In genomic region chr1:147771216-147772125, GRCh38 we compare ENCODE assay signal across 12 cellular contexts. TPM values are rescaled to one million over a fixed set of nuclear protein-coding genes. Genes with fewer than 3 reads are reported as not detected.
DNase-seq lines count a peak whose midpoint lies in the region; TF ChIP-seq lines count a peak whose summit lies in the region.
"Had no signal": no experiment of that assay in that cellular context is flagged by ENCODE, and none has a peak within 500 bp of the region (broad histone marks: within the 10 kb centered on the region; RNA-seq: fewer than 3 reads in every experiment).

No MANE protein-coding gene starts in this region.

- DNase-seq in Ammon's horn (ENCODE audit: low spot score) (peak; percentile 8), HT1080 (ENCODE audit: low read depth) (peak; percentile 19), endothelial cell (ENCODE audit: low spot score) (no peak), medulla oblongata (ENCODE audit: extremely low spot score) (peak; percentile 61), mucosa of gallbladder (ENCODE audit: low spot score) (no peak), T-helper 1 cell (no peak), neural progenitor cell (ENCODE audit: low spot score) (no peak)
- no peak for DNase-seq in activated CD4-positive, CD25-positive, alpha-beta regulatory T cell (lab: John Stamatoyannopoulos, UW)
- DNase-seq: activated CD4-positive, alpha-beta T cell treated with anti-CD3 and anti-CD28 coated beads for 4 hours; foreskin melanocyte; NCI-H1092 treated with DMSO at 0.1 percent for 48 hours had no signal

- H3K9ac ChIP-seq in neural progenitor cell: no peak overlapping the region

- H3K36me3 Mint-ChIP-seq in endothelial cell (ENCODE audit: low read depth, unreplicated experiment): peaks cover 24% of the 10 kb centered on the region
- H3K36me3 Mint-ChIP-seq in neural progenitor cell: no peaks in the 10 kb centered on the region

- no peaks in the 10 kb centered on the region for H3K27me3 ChIP-seq in neural progenitor cell
- H3K27me3 ChIP-seq: tibial nerve had no signal

- no peaks in the 10 kb centered on the region for H3K9me3 ChIP-seq in neural progenitor cell (ENCODE audit: low read depth)
- H3K9me3 ChIP-seq: tibial nerve had no signal

- H3K27ac ChIP-seq in neural progenitor cell: no peak overlapping the region

- H3K27ac Mint-ChIP-seq in endothelial cell (ENCODE audit: unreplicated experiment) (no peak overlapping the region), neural progenitor cell (no peak overlapping the region)

- H2AFZ ChIP-seq in neural progenitor cell (replicated peaks): no peak overlapping the region

- H3K9me3 Mint-ChIP-seq in endothelial cell (ENCODE audit: unreplicated experiment): no peaks in the 10 kb centered on the region
- no peaks in the 10 kb centered on the region for H3K9me3 Mint-ChIP-seq in neural progenitor cell

- H4K20me1 ChIP-seq in neural progenitor cell (ENCODE audit: low read depth): no peaks in the 10 kb centered on the region

- H3K36me3 ChIP-seq in neural progenitor cell: no peaks in the 10 kb centered on the region
- H3K36me3 ChIP-seq: tibial nerve had no signal

- H3K4me3 ChIP-seq in neural progenitor cell: no peak overlapping the region

- H3K4me1 ChIP-seq in neural progenitor cell: peaks cover 12% of the 10 kb centered on the region

- TF ChIP-seq CTCF in endothelial cell (IDR thresholded peaks at IDR 0.05; ENCODE audit: unreplicated experiment): no peak
- TF ChIP-seq CTCF in neural progenitor cell (IDR thresholded peaks at IDR 0.05): no peak

- no peaks in the 10 kb centered on the region for H3F3A ChIP-seq in neural progenitor cell (ENCODE audit: low read depth)

- H3K4me2 ChIP-seq in neural progenitor cell: no peak overlapping the region

- peaks cover 4% of the 10 kb centered on the region for H3K27me3 Mint-ChIP-seq in endothelial cell (ENCODE audit: unreplicated experiment)
- H3K27me3 Mint-ChIP-seq in neural progenitor cell (ENCODE audit: insufficient read depth, low read depth): peaks cover 4% of the 10 kb centered on the region

- H3K4me3 Mint-ChIP-seq in endothelial cell (ENCODE audit: unreplicated experiment) (peak overlapping the region; percentile 89), neural progenitor cell (no peak overlapping the region)

- H3K79me2 ChIP-seq in neural progenitor cell (ENCODE audit: low read depth): no peaks in the 10 kb centered on the region

- H3K4me1 Mint-ChIP-seq in endothelial cell (ENCODE audit: unreplicated experiment) (peaks cover 59% of the 10 kb centered on the region), neural progenitor cell (peaks cover 18% of the 10 kb centered on the region)

RNA-seq across cellular contexts. Expression of gene GJA5, which starts 11.1 kb away (rescaled TPM):
- total RNA-seq in HT1080 (2014; rRNA removed; shearing (Covaris generic)): not detected in 2 replicates
- not detected in 2 replicates for polyA plus RNA-seq in HT1080 (2015; cell fraction: cytosol; rRNA removed)
- polyA plus RNA-seq in HT1080 (2015; cell fraction: nucleus; rRNA removed): not detected in 2 replicates
- total RNA-seq in endothelial cell (ENCODE audit: unreplicated experiment) (189 TPM), mucosa of gallbladder (8.8 TPM), neural progenitor cell (ENCODE audit: low replicate concordance) (0.11 and 0.12 TPM in 2 replicates)

Comparison
In these comparisons a context has a peak if more than half of its experiments do, and no peak if none do; other contexts are left out.
1. DNase-seq: peak in Ammon's horn (single experiment), HT1080 (single experiment) and medulla oblongata (single experiment); none in endothelial cell (single experiment), mucosa of gallbladder (single experiment), T-helper 1 cell (0 of 5), activated CD4-positive, CD25-positive, alpha-beta regulatory T cell (0 of 4) and neural progenitor cell (single experiment).
2. RNA of gene GJA5, which starts 11.1 kb away (total RNA-seq): 189 TPM in endothelial cell (single experiment); 8.8 TPM in mucosa of gallbladder (single experiment), 0.11 to 0.12 TPM in neural progenitor cell and not detected in HT1080; every median in the first group is over 10 times any median in the second.